ENCODE assay signal across 1 cellular context in the genomic region with DNA sequence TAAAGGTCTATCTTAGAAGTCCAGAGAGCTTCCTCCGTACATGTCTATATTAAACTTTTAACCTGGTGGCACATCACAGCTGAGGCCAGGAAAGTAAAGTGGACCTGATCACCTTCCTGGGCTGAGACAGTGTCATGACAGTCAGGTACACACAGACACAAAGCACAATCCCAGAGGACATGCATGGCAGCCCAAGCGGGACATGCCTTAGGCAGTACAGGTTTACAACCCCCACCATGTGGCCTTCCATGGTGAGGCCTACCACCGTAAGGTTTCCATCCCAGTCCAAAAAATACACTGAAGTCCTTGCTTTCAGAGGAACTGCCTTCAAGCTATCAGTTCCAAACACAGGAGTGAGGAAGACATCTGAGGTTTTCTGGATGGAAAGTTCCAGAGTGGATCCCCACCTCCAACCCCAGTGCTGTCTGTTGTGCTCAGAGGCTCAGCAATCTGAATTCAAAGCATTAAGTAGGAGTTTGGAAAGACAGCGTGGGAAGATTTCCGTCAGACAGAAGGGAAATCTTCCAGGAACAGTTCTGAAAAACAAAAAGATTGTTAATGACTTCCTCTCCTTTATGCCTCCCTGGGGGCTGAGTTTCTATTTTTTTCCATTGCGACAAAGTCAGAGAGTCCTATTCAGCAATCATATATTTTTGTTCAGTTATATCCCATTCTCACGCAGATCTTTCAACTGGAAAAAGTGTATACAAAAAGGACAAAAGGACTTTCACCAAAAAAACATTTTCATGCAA.
TF ChIP-seq lines count a peak whose summit lies in the region.

No MANE protein-coding gene starts in this region.

TF ChIP-seq in WTC11, 78 proteins besides CTCF, POLR2A, EP300 and RAD21 (continued from another document):
- TF ChIP-seq, protein P1, sequence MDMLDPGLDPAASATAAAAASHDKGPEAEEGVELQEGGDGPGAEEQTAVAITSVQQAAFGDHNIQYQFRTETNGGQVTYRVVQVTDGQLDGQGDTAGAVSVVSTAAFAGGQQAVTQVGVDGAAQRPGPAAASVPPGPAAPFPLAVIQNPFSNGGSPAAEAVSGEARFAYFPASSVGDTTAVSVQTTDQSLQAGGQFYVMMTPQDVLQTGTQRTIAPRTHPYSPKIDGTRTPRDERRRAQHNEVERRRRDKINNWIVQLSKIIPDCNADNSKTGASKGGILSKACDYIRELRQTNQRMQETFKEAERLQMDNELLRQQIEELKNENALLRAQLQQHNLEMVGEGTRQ (CRISPR knock-in tag; IDR thresholded peaks at IDR 0.05): no peak
- TF ChIP-seq CDX4 (CRISPR knock-in tag; IDR thresholded peaks at IDR 0.05; ENCODE audit: borderline replicate concordance): no peak
